In the genomic region with DNA sequence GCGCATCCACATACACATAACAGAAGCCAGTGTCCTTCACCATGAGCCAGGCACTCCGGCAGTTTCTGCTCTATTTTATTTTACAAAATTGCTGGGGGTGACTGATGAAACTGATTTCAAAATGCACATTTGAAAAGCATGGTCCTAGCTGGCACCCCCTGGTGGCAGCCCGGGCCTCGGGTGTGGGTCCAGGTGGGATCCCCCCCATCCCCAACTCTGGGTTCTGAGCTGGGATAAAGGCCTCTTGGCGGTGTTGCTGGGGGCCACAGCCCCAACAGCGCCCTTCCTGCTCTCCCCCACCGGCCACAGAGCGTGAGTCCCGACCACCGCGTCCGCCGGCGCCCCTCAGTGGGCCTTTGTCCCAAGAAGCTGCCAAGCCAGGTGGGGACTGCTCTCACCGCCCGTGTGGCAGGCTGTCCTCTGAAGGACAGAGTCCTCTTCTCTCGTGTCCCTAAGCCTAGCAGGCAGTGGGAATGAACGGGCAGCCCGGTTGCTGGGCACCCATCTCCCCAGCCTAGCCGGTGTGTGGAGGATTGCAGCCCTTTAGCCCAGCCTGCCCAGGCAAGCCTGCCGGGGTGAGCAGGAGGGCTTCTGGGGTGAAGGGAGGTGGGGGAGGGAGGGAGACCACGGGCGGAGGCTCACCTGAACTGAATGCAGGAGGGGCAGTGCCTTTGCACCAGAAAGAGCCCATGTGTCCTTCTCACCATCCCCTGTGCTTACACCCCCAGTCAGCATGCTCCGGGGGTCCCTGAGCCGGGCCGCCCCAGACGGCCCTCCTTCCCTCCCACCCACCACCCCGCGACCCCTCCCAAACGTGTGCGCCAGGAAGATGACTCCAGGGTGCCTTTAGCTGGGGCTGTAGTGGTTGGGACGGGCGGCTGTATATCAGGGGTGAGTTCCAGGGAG, we compare ENCODE assay signal across 2 cellular contexts.
TF ChIP-seq lines count a peak whose summit lies in the region.

No MANE protein-coding gene starts in this region.

TF ChIP-seq in IMR-90, 13 proteins besides CTCF, POLR2A, EP300 and RAD21:
- TF ChIP-seq SMC3 (IDR thresholded peaks at IDR 0.05; ENCODE audit: low read depth, low read length) (peak; percentile 67), MAFK (IDR thresholded peaks at IDR 0.05; ENCODE audit: low read depth, low read length) (no peak), CEBPB (IDR thresholded peaks at IDR 0.05; ENCODE audit: low read depth, low read length) (peak; percentile 46; the same call in 1 of the 2 replicates), FOS (IDR thresholded peaks at IDR 0.05; ENCODE audit: low read depth, low read length) (peak; percentile 61; the same call in 1 of the 2 replicates), CHD1 (IDR thresholded peaks at IDR 0.05; ENCODE audit: low read depth, low read length) (no peak), BHLHE40 (IDR thresholded peaks at IDR 0.05; ENCODE audit: low read depth, low read length) (peak; percentile 5; the same call in 1 of the 2 replicates)

TF ChIP-seq in H1, 55 proteins besides CTCF, POLR2A, EP300 and RAD21:
- TF ChIP-seq, protein P1, sequence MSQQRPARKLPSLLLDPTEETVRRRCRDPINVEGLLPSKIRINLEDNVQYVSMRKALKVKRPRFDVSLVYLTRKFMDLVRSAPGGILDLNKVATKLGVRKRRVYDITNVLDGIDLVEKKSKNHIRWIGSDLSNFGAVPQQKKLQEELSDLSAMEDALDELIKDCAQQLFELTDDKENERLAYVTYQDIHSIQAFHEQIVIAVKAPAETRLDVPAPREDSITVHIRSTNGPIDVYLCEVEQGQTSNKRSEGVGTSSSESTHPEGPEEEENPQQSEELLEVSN (IDR thresholded peaks at IDR 0.05) = no peak
- TF ChIP-seq RXRA (IDR thresholded peaks at IDR 0.05; ENCODE audit: insufficient read depth, low read depth, low read length) (no peak), KDM4A (IDR thresholded peaks at IDR 0.05; ENCODE audit: low read depth, low read length, severe bottlenecking) (no peak), ZNF274 (IDR thresholded peaks at IDR 0.05; ENCODE audit: borderline replicate concordance, extremely low read depth, low read length) (no peak), CBX8 (IDR thresholded peaks at IDR 0.05; ENCODE audit: borderline replicate concordance, low read depth, low read length) (no peak), EZH2 (IDR thresholded peaks at IDR 0.05; ENCODE audit: low read depth, low read length, severe bottlenecking) (peak; percentile 19), GABPA (IDR thresholded peaks at IDR 0.05; ENCODE audit: borderline replicate concordance, insufficient read depth, low read length) (peak; percentile 44; the same call in 1 of the 2 replicates), KDM5A (IDR thresholded peaks at IDR 0.05; ENCODE audit: low read length) (no peak), RNF2 (IDR thresholded peaks at IDR 0.05; ENCODE audit: borderline replicate concordance, low read depth, low read length, missing control alignments, poor library complexity, severe bottlenecking) (no peak), SP2 (IDR thresholded peaks at IDR 0.05; ENCODE audit: low read length) (no peak), POLR2AphosphoS5 (IDR thresholded peaks at IDR 0.05; ENCODE audit: low read depth, low read length) (no peak), SRF (IDR thresholded peaks at IDR 0.05; ENCODE audit: low read depth, low read length) (no peak)
- TF ChIP-seq, protein P2, sequence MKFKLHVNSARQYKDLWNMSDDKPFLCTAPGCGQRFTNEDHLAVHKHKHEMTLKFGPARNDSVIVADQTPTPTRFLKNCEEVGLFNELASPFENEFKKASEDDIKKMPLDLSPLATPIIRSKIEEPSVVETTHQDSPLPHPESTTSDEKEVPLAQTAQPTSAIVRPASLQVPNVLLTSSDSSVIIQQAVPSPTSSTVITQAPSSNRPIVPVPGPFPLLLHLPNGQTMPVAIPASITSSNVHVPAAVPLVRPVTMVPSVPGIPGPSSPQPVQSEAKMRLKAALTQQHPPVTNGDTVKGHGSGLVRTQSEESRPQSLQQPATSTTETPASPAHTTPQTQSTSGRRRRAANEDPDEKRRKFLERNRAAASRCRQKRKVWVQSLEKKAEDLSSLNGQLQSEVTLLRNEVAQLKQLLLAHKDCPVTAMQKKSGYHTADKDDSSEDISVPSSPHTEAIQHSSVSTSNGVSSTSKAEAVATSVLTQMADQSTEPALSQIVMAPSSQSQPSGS (IDR thresholded peaks at IDR 0.05; ENCODE audit: low read length) = no peak
- TF ChIP-seq, protein P3, sequence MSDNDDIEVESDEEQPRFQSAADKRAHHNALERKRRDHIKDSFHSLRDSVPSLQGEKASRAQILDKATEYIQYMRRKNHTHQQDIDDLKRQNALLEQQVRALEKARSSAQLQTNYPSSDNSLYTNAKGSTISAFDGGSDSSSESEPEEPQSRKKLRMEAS (IDR thresholded peaks at IDR 0.05) = peak; percentile 26; the same call in 1 of the 2 replicates
